Comparison of ENCODE assay signal across 11 cellular contexts in the genomic region with DNA sequence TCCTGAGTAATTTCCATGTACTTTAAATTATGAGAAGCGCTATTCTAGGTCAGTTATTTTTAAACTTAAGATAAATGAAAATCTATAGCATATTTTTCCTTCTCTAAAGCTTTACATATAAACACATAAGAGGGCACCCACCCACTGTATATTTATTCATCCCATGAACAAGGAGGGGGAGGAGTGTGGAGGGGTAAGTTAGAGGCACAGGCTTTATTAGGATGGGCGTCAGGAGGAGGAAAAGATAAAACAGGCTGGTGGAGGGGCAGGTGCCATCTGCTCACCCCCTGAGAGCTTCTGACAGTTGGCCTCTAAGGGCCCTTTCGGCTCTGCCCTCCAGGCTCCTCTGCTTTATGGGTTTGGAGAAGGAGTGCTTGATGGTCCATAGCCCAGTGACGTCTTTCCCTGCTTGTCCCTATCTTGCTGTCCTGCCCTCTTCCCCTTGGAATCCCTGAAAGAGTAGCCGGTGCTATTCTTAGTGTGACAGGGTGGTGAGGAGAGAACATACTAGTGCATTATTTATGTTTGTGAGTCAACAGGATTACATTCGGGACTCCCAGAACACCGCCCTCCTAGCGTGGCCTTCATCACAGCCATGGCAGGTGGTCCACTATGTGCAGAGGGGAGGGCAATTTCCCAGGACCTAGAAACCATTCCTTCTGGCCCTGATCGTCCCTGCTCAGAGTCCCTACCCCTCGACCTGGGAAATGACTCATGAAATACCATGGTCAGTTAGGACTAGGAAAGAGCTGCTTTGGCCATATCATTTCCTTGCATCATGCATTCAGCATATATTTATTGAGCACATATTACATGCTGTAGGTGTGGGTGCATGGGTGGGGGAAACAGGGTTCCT. TPM values are rescaled to one million over a fixed set of nuclear protein-coding genes. Genes with fewer than 3 reads are reported as not detected.
DNase-seq lines count a peak whose midpoint lies in the region; ATAC-seq and TF ChIP-seq lines count a peak whose summit lies in the region.
"Had no signal": no experiment of that assay in that cellular context is flagged by ENCODE, and none has a peak within 500 bp of the region (broad histone marks: within the 10 kb centered on the region; RNA-seq: fewer than 3 reads in every experiment).

No MANE protein-coding gene starts in this region.

- H3K27me3 ChIP-seq in dorsolateral prefrontal cortex: no peaks in the 10 kb centered on the region
- H3K27me3 ChIP-seq in neural progenitor cell: no peaks in the 10 kb centered on the region
- H3K27me3 ChIP-seq in upper lobe of left lung: no peaks in the 10 kb centered on the region

- H3K79me2 ChIP-seq in neural progenitor cell (ENCODE audit: low read depth): no peaks in the 10 kb centered on the region

- H3K36me3 ChIP-seq in neural progenitor cell (no peaks in the 10 kb centered on the region), upper lobe of left lung (peaks cover 0 to 10% (median 0%) of the 10 kb centered on the region in 4 donors)

- H3K4me3 ChIP-seq in dorsolateral prefrontal cortex (no peak overlapping the region), neural progenitor cell (no peak overlapping the region), upper lobe of left lung (no peak overlapping the region)

- intact Hi-C loops in dorsolateral prefrontal cortex (cut with DNase I): no loop called here

- CTCF ChIA-PET in HEK293T (lab: Yijun Ruan, JAX): interaction anchor here (0.6 kb wide), 1 partner anchor 118 kb away, joined by 3 read pairs; no protein-coding TSS in a partner anchor

- no peak overlapping the region for H3K4me3 Mint-ChIP-seq in neural progenitor cell
- no peak overlapping the region for H3K4me3 Mint-ChIP-seq in immature natural killer cell

- no peak for TF ChIP-seq POLR2A in upper lobe of left lung (IDR thresholded peaks at IDR 0.05)

- TF ChIP-seq CTCF in dorsolateral prefrontal cortex (IDR thresholded peaks at IDR 0.05 in 54 of 56, conservative IDR thresholded peaks at IDR 0.05 in 2 of 56; ENCODE audit: low read depth in 1 of 56, partially characterized antibody in 56 of 56) (no peak), neural progenitor cell (IDR thresholded peaks at IDR 0.05) (no peak), GM20000 (IDR thresholded peaks at IDR 0.05; ENCODE audit: extremely low read depth, missing control alignments) (no peak), upper lobe of left lung (IDR thresholded peaks at IDR 0.05) (no peak)

- DNase-seq in DMS 273 treated with DMSO at 0.1 percent for 48 hours (lab: John Stamatoyannopoulos, UW): peak; percentile 87
- peak; percentile 91 for DNase-seq in NCI-H524 treated with DMSO at 0.1 percent for 48 hours (lab: John Stamatoyannopoulos, UW)
- no peak for DNase-seq in dorsolateral prefrontal cortex
- no peak for DNase-seq in neural progenitor cell (ENCODE audit: low spot score)
- DNase-seq in immature natural killer cell: no peak
- no peak for DNase-seq in GM20000 (ENCODE audit: low spot score)
- DNase-seq in upper lobe of left lung: no peak
- no peak for DNase-seq in HEK293T (ENCODE audit: extremely low spot score)
- DNase-seq: NCI-H526 treated with DMSO at 0.1 percent for 48 hours had no signal

- H3K4me1 ChIP-seq in neural progenitor cell: peaks cover 3% of the 10 kb centered on the region
- H3K4me1 ChIP-seq in upper lobe of left lung: peaks cover 46 to 62% (median 59%) of the 10 kb centered on the region in 4 donors

- whole genome bisulfite sequencing in upper lobe of left lung, 2 donors: 65 to 68% methylated on average over 10 of the region's 10 CpGs

- no peak for TF ChIP-seq EP300 in upper lobe of left lung (IDR thresholded peaks at IDR 0.05)

- no peaks in the 10 kb centered on the region for H3K9me3 ChIP-seq in neural progenitor cell (ENCODE audit: low read depth)
- no peaks in the 10 kb centered on the region for H3K9me3 ChIP-seq in upper lobe of left lung

- peaks cover 10% of the 10 kb centered on the region for H3K27me3 Mint-ChIP-seq in neural progenitor cell (ENCODE audit: insufficient read depth, low read depth)
- H3K27me3 Mint-ChIP-seq in immature natural killer cell (ENCODE audit: low read depth in 3 of 3): peaks cover 5 to 13% (median 6%) of the 10 kb centered on the region in 3 donors

- POLR2A ChIA-PET in HEK293T (lab: Yijun Ruan, JAX): no interaction called here

- no peak overlapping the region for H3K4me2 ChIP-seq in neural progenitor cell

- no peaks in the 10 kb centered on the region for H4K20me1 ChIP-seq in neural progenitor cell (ENCODE audit: low read depth)

- no peak for ATAC-seq in upper lobe of left lung (ENCODE audit: low FRiP score in 2 of 2)

- H3K9me3 Mint-ChIP-seq in neural progenitor cell: no peaks in the 10 kb centered on the region
- no peaks in the 10 kb centered on the region for H3K9me3 Mint-ChIP-seq in immature natural killer cell

- H3K27ac ChIP-seq in dorsolateral prefrontal cortex (peak overlapping the region in 39 of 59 donors; percentile 3 to 94 (median 45)), neural progenitor cell (no peak overlapping the region), upper lobe of left lung (peak overlapping the region in 2 of 4 donors; percentile 60 to 90)
- H3K27ac ChIP-seq: HL-60, VCaP had no signal

- H3K36me3 Mint-ChIP-seq in neural progenitor cell (no peaks in the 10 kb centered on the region), immature natural killer cell (no peaks in the 10 kb centered on the region)

- peak overlapping the region; percentile 26 for H3K27ac Mint-ChIP-seq in neural progenitor cell
- H3K27ac Mint-ChIP-seq in immature natural killer cell: no peak overlapping the region

- no peak overlapping the region for H3K9ac ChIP-seq in neural progenitor cell

- H3K4me1 Mint-ChIP-seq in neural progenitor cell (peaks cover 30% of the 10 kb centered on the region), immature natural killer cell (no peaks in the 10 kb centered on the region)

- no peak overlapping the region for H2AFZ ChIP-seq in neural progenitor cell (replicated peaks)

- peaks cover 3% of the 10 kb centered on the region for H3F3A ChIP-seq in neural progenitor cell (ENCODE audit: low read depth)

TF ChIP-seq in HEK293T, 16 proteins besides CTCF, POLR2A, EP300 and RAD21:
- TF ChIP-seq HDGF (IDR thresholded peaks at IDR 0.05; ENCODE audit: borderline replicate concordance): no peak
- no peak for TF ChIP-seq CTBP1 (IDR thresholded peaks at IDR 0.05; ENCODE audit: borderline replicate concordance)
- no peak for TF ChIP-seq BHLHE40 (IDR thresholded peaks at IDR 0.05; ENCODE audit: borderline replicate concordance)
- TF ChIP-seq ZNF384 (IDR thresholded peaks at IDR 0.05): no peak
- TF ChIP-seq LEF1 (IDR thresholded peaks at IDR 0.05; ENCODE audit: borderline replicate concordance): no peak
- no peak for TF ChIP-seq SP1 (IDR thresholded peaks at IDR 0.05)
- no peak for TF ChIP-seq L3MBTL2 (conservative IDR thresholded peaks at IDR 0.05)
- TF ChIP-seq SUZ12 (IDR thresholded peaks at IDR 0.05): no peak
- no peak for TF ChIP-seq NFRKB (IDR thresholded peaks at IDR 0.05)
- TF ChIP-seq, protein P1, sequence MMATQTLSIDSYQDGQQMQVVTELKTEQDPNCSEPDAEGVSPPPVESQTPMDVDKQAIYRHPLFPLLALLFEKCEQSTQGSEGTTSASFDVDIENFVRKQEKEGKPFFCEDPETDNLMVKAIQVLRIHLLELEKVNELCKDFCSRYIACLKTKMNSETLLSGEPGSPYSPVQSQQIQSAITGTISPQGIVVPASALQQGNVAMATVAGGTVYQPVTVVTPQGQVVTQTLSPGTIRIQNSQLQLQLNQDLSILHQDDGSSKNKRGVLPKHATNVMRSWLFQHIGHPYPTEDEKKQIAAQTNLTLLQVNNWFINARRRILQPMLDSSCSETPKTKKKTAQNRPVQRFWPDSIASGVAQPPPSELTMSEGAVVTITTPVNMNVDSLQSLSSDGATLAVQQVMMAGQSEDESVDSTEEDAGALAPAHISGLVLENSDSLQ (IDR thresholded peaks at IDR 0.05): no peak
- no peak for TF ChIP-seq FOXM1 (IDR thresholded peaks at IDR 0.05; ENCODE audit: borderline replicate concordance)
- TF ChIP-seq TARDBP (IDR thresholded peaks at IDR 0.05): no peak
TF ChIP-seq in HEK293T: peak in this region for 0.

RNA-seq across cellular contexts. Expression of a gene that starts 7.9 kb away (rescaled TPM):
- total RNA-seq in dorsolateral prefrontal cortex: 100 to 1,000 TPM in 116 of 120 experiments, 10 to 100 TPM in 4; 47.3 to 302 (median 180) TPM
- total RNA-seq in neural progenitor cell (ENCODE audit: low replicate concordance): 0.41 and 1.3 TPM in 2 replicates
- polyA plus RNA-seq in immature natural killer cell: not detected
- 100 to 1,000 TPM in 2 of 6 donors, 10 to 100 TPM in 4; 41.9 to 150 (median 84.3) TPM for total RNA-seq in upper lobe of left lung

RNA-seq across cellular contexts. Expression of a gene that starts 28.5 kb away (rescaled TPM):
- total RNA-seq in dorsolateral prefrontal cortex (1 to 10 TPM in 119 of 120 experiments, under 1 TPM in 1; 0.60 to 9.2 (median 3.8) TPM), neural progenitor cell (ENCODE audit: low replicate concordance) (0.43 and 0.90 TPM in 2 replicates), upper lobe of left lung (1 to 10 TPM in 2 of 6 donors, under 1 TPM in 3, not detected in 1; 0.61 to 2.8 (median 0.89) TPM)
- not detected for polyA plus RNA-seq in immature natural killer cell

Comparison
In these comparisons a context has a peak if more than half of its experiments do, and no peak if none do; other contexts are left out.
1. DNase-seq: peak in DMS 273 treated with DMSO at 0.1 percent for 48 hours (single experiment) and NCI-H524 treated with DMSO at 0.1 percent for 48 hours (single experiment); none in dorsolateral prefrontal cortex (0 of 10), neural progenitor cell (single experiment), immature natural killer cell (0 of 3), GM20000 (single experiment), upper lobe of left lung (0 of 2) and HEK293T (single experiment).
2. RNA of a gene that starts 7.9 kb away (total RNA-seq): 47.3 to 302 TPM in dorsolateral prefrontal cortex and 41.9 to 150 TPM in upper lobe of left lung; 0.41 to 1.3 TPM in neural progenitor cell; every median in the first group is over 10 times any median in the second.